20 cellular contexts compared by ENCODE assay signal in the genomic region with DNA sequence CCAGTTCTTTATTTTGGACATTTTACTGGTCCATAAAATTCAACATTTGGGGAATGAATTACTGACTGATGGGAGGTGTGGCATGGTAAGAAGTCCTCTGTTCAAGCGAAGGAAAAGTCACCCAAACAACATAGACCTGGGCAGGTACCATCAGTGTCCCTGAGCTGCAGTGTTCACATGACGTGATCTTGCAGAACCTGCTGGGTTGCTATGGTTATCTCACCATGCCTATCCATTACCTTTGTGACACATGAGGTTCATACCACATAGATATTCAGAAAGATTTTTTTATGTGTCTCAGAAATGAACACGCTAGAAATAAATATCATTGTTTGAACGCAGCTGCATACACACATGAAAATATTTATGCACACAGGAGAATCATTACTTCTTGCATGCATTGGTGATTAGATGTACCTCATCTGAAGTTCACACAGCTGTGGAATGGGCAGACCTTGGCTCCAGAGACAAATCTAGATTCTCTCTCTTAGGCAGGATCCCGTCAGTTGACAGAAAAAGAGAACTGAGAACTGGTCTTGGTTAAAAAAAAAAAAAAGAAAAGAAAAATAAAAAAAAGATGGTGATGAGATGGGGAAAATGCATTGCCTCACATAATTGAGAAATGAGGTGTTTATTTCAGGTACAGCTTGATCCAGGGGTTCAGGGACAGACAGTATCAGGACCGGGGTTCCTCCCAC. TPM values are rescaled to one million over a fixed set of nuclear protein-coding genes. Genes with fewer than 3 reads are reported as not detected.
A peak's percentile ranks its signal among the peaks of the same experiment; 100 is the strongest.
DNase-seq lines count a peak whose midpoint lies in the region; ATAC-seq and TF ChIP-seq lines count a peak whose summit lies in the region.
"Had no signal": no experiment of that assay in that cellular context is flagged by ENCODE, and none has a peak within 500 bp of the region (broad histone marks: within the 10 kb centered on the region; RNA-seq: fewer than 3 reads in every experiment).

No MANE protein-coding gene starts in this region.

- H3K9me3 Mint-ChIP-seq in activated CD8-positive, alpha-beta T cell treated with anti-CD3 and anti-CD28 coated beads, Interleukin-2, amount 10 ng/mL, durations not matched to agents 7 days and 5 days (ENCODE audit: insufficient read depth), result no peaks in the 10 kb centered on the region
- no peaks in the 10 kb centered on the region for H3K9me3 Mint-ChIP-seq in activated naive CD4-positive, alpha-beta T cell treated with anti-CD3 and anti-CD28 coated beads, Interleukin-2, amount 10 ng/mL, durations not matched to agents 7 days and 5 days
- H3K9me3 Mint-ChIP-seq: activated naive CD8-positive, alpha-beta T cell treated with anti-CD3 and anti-CD28 coated beads, Interleukin-2, amount 50 U/mL, for 24 hours; H9; neural crest cell had no signal

- WGBS in gastroesophageal sphincter (ENCODE audit: low coverage in 1 of 2), 2 donors, result 88% methylated on average over 3 to 5 of the region's 6 CpGs

- no peaks in the 10 kb centered on the region for H3K36me3 Mint-ChIP-seq in activated CD8-positive, alpha-beta T cell treated with anti-CD3 and anti-CD28 coated beads, Interleukin-2, amount 10 ng/mL, durations not matched to agents 7 days and 5 days (ENCODE audit: low read depth)
- no peaks in the 10 kb centered on the region for H3K36me3 Mint-ChIP-seq in activated naive CD4-positive, alpha-beta T cell treated with anti-CD3 and anti-CD28 coated beads, Interleukin-2, amount 10 ng/mL, durations not matched to agents 7 days and 5 days

- POLR2A ChIA-PET in PC-3 (lab: Charles Lee; ENCODE audit: unreplicated experiment), result interaction anchor here (0.6 kb wide), 1 partner anchor 59 kb away, joined by 9 read pairs; no protein-coding TSS in a partner anchor
- POLR2A ChIA-PET in activated CD8-positive, alpha-beta T cell treated with anti-CD3 and anti-CD28 coated beads, Interleukin-2, amount 10 ng/mL, durations not matched to agents 7 days and 5 days (lab: Charles Lee), result no interaction called here

- peak; percentile 41 for DNase-seq in PC-3
- DNase-seq in activated naive CD4-positive, alpha-beta T cell (lab: John Stamatoyannopoulos, UW), result no peak
- no peak for DNase-seq in activated CD8-positive, alpha-beta T cell treated with anti-CD3 and anti-CD28 coated beads, Interleukin-2, amount 10 ng/mL, durations not matched to agents 7 days and 5 days
- no peak for DNase-seq in activated naive CD4-positive, alpha-beta T cell treated with anti-CD3 and anti-CD28 coated beads, Interleukin-2, amount 10 ng/mL, durations not matched to agents 7 days and 5 days
- DNase-seq: activated naive CD8-positive, alpha-beta T cell treated with anti-CD3 and anti-CD28 coated beads, Interleukin-2, amount 50 U/mL, for 24 hours; DMS79 treated with DMSO at 0.1 percent for 48 hours; H9; NCI-H2029 treated with DMSO at 0.1 percent for 48 hours; NCI-H774; sigmoid colon; stimulated activated CD4-positive, alpha-beta T cell treated with anti-CD3 and anti-CD28 coated beads, Interleukin-4, amount 100 ng/mL, for 4 hours; stimulated activated naive CD4-positive, alpha-beta T cell treated with Interleukin-2 at 50 U/mL for 16 hours had no signal

- no peaks in the 10 kb centered on the region for H3K9me3 ChIP-seq in PC-3 (ENCODE audit: low read length)
- no peaks in the 10 kb centered on the region for H3K9me3 ChIP-seq in gastroesophageal sphincter
- H3K9me3 ChIP-seq: sigmoid colon had no signal

- no peak for TF ChIP-seq EP300 in gastroesophageal sphincter (IDR thresholded peaks at IDR 0.05)

- H3K79me2 ChIP-seq in PC-3 (ENCODE audit: low read length), result no peaks in the 10 kb centered on the region

- BruUV-seq in PC-3 (replicated peaks; lab: Mats Ljungman, UMichigan), result no TSS peak

- ATAC-seq in GM18511 (IDR thresholded peaks at IDR 0.05; ENCODE audit: unreplicated experiment), result peak; percentile 86
- ATAC-seq in GM21360 (IDR thresholded peaks at IDR 0.05; ENCODE audit: unreplicated experiment), result peak; percentile 89
- peak; percentile 84 for ATAC-seq in HG03025 (IDR thresholded peaks at IDR 0.05; ENCODE audit: low FRiP score, unreplicated experiment)
- no peak for ATAC-seq in PC-3
- no peak for ATAC-seq in gastroesophageal sphincter
- no peak for ATAC-seq in activated CD8-positive, alpha-beta T cell treated with anti-CD3 and anti-CD28 coated beads, Interleukin-2, amount 10 ng/mL, durations not matched to agents 7 days and 5 days
- ATAC-seq: activated naive CD8-positive, alpha-beta T cell treated with anti-CD3 and anti-CD28 coated beads, Interleukin-2, amount 50 U/mL, for 24 hours had no signal

- H3K9ac ChIP-seq in PC-3 (ENCODE audit: low read length), result no peak overlapping the region

- H3K4me2 ChIP-seq in PC-3 (ENCODE audit: low read length), result 0 out of 2 replicates have a peak overlapping the region, but pooled peaks have one; percentile 15

- no peak overlapping the region for H3K27ac Mint-ChIP-seq in activated CD8-positive, alpha-beta T cell treated with anti-CD3 and anti-CD28 coated beads, Interleukin-2, amount 10 ng/mL, durations not matched to agents 7 days and 5 days
- no peak overlapping the region for H3K27ac Mint-ChIP-seq in activated naive CD4-positive, alpha-beta T cell treated with anti-CD3 and anti-CD28 coated beads, Interleukin-2, amount 10 ng/mL, durations not matched to agents 7 days and 5 days
- H3K27ac Mint-ChIP-seq: activated naive CD8-positive, alpha-beta T cell treated with anti-CD3 and anti-CD28 coated beads, Interleukin-2, amount 50 U/mL, for 24 hours; H9 had no signal

- H3K27ac ChIP-seq in PC-3 (ENCODE audit: low read length) (no peak overlapping the region), gastroesophageal sphincter (no peak overlapping the region)
- H3K27ac ChIP-seq: sigmoid colon, SK-N-MC, VCaP had no signal

- no peaks in the 10 kb centered on the region for H3F3A ChIP-seq in PC-3 (ENCODE audit: low read length, unreplicated experiment)

- H3K36me3 ChIP-seq in PC-3 (ENCODE audit: low read depth, low read length), result no peaks in the 10 kb centered on the region
- H3K36me3 ChIP-seq in gastroesophageal sphincter, result no peaks in the 10 kb centered on the region
- H3K36me3 ChIP-seq: sigmoid colon had no signal

- CTCF ChIA-PET in PC-3 (lab: Charles Lee), result no interaction called here
- CTCF ChIA-PET in activated CD8-positive, alpha-beta T cell treated with anti-CD3 and anti-CD28 coated beads, Interleukin-2, amount 10 ng/mL, durations not matched to agents 7 days and 5 days (lab: Charles Lee), result no interaction called here
- CTCF ChIA-PET in activated naive CD4-positive, alpha-beta T cell treated with anti-CD3 and anti-CD28 coated beads, Interleukin-2, amount 10 ng/mL, durations not matched to agents 7 days and 5 days (lab: Charles Lee), result no interaction called here

- no peak overlapping the region for H3K4me3 ChIP-seq in PC-3 (ENCODE audit: low read length)
- no peak overlapping the region for H3K4me3 ChIP-seq in gastroesophageal sphincter
- H3K4me3 ChIP-seq: lung, sigmoid colon, SK-N-MC had no signal

- no peaks in the 10 kb centered on the region for H3K4me1 Mint-ChIP-seq in activated CD8-positive, alpha-beta T cell treated with anti-CD3 and anti-CD28 coated beads, Interleukin-2, amount 10 ng/mL, durations not matched to agents 7 days and 5 days (ENCODE audit: low read depth)
- H3K4me1 Mint-ChIP-seq in activated naive CD4-positive, alpha-beta T cell treated with anti-CD3 and anti-CD28 coated beads, Interleukin-2, amount 10 ng/mL, durations not matched to agents 7 days and 5 days, result no peaks in the 10 kb centered on the region
- H3K4me1 Mint-ChIP-seq: activated naive CD8-positive, alpha-beta T cell treated with anti-CD3 and anti-CD28 coated beads, Interleukin-2, amount 50 U/mL, for 24 hours had no signal

- intact Hi-C loops in PC-3 (cut with micrococcal nuclease), result no loop called here

- no peak overlapping the region for H2AFZ ChIP-seq in PC-3 (ENCODE audit: low read length)

- H3K4me1 ChIP-seq in PC-3 (ENCODE audit: insufficient read depth, low read length) (peaks cover 16% of the 10 kb centered on the region), gastroesophageal sphincter (no peaks in the 10 kb centered on the region)
- H3K4me1 ChIP-seq: sigmoid colon had no signal

- H4K20me1 ChIP-seq in PC-3 (ENCODE audit: low read length), result no peaks in the 10 kb centered on the region

- TF ChIP-seq POLR2A in gastroesophageal sphincter (IDR thresholded peaks at IDR 0.05), result no peak

- no peaks in the 10 kb centered on the region for H3K9me2 ChIP-seq in PC-3 (replicated peaks; ENCODE audit: low read length)

- peaks cover 31% of the 10 kb centered on the region for H3K27me3 Mint-ChIP-seq in activated CD8-positive, alpha-beta T cell treated with anti-CD3 and anti-CD28 coated beads, Interleukin-2, amount 10 ng/mL, durations not matched to agents 7 days and 5 days (ENCODE audit: low read depth)
- H3K27me3 Mint-ChIP-seq in activated naive CD4-positive, alpha-beta T cell treated with anti-CD3 and anti-CD28 coated beads, Interleukin-2, amount 10 ng/mL, durations not matched to agents 7 days and 5 days, result peaks cover 59% of the 10 kb centered on the region

- H3K27me3 ChIP-seq in PC-3 (ENCODE audit: low read length) (peaks cover 34% of the 10 kb centered on the region), gastroesophageal sphincter (peaks cover 43% of the 10 kb centered on the region)
- H3K27me3 ChIP-seq: sigmoid colon had no signal

- no peak overlapping the region for H3K4me3 Mint-ChIP-seq in activated CD8-positive, alpha-beta T cell treated with anti-CD3 and anti-CD28 coated beads, Interleukin-2, amount 10 ng/mL, durations not matched to agents 7 days and 5 days
- H3K4me3 Mint-ChIP-seq in activated naive CD4-positive, alpha-beta T cell treated with anti-CD3 and anti-CD28 coated beads, Interleukin-2, amount 10 ng/mL, durations not matched to agents 7 days and 5 days, result no peak overlapping the region
- H3K4me3 Mint-ChIP-seq: activated naive CD8-positive, alpha-beta T cell treated with anti-CD3 and anti-CD28 coated beads, Interleukin-2, amount 50 U/mL, for 24 hours; H9; neural crest cell had no signal

- TF ChIP-seq CTCF in PC-3 (conservative IDR thresholded peaks at IDR 0.05; ENCODE audit: low read depth, low read length) (no peak), gastroesophageal sphincter (IDR thresholded peaks at IDR 0.05) (no peak)

RNA-seq across cellular contexts. Expression of a gene that starts 21.4 kb away (rescaled TPM):
- total RNA-seq in PC-3 (2014; rRNA removed) (94.6 and 110 TPM in 2 replicates), gastroesophageal sphincter (10 to 100 TPM; 28.6 to 65.0 (median 52.2) TPM)
- total RNA-seq in activated CD8-positive, alpha-beta T cell treated with anti-CD3 and anti-CD28 coated beads, Interleukin-2, amount 10 ng/mL, durations not matched to agents 7 days and 5 days, result 10 to 100 TPM; 14.6 to 19.1 TPM

Comparison
In these comparisons a context has a peak if more than half of its experiments do, and no peak if none do; other contexts are left out.
1. ATAC-seq: peak in GM18511 (single experiment), GM21360 (single experiment) and HG03025 (single experiment); none in PC-3 (single experiment), gastroesophageal sphincter (single experiment) and activated CD8-positive, alpha-beta T cell treated with anti-CD3 and anti-CD28 coated beads, Interleukin-2, amount 10 ng/mL, durations not matched to agents 7 days and 5 days (single experiment).